ENCODE assay signal across 1 cellular context in genomic region chr19:51541458-51542357, GRCh38.
TF ChIP-seq lines count a peak whose summit lies in the region.

No MANE protein-coding gene starts in this region.

TF ChIP-seq in K562, 482 proteins besides CTCF, POLR2A, EP300 and RAD21 (continued from another document and continues in another):
- TF ChIP-seq, protein P1, sequence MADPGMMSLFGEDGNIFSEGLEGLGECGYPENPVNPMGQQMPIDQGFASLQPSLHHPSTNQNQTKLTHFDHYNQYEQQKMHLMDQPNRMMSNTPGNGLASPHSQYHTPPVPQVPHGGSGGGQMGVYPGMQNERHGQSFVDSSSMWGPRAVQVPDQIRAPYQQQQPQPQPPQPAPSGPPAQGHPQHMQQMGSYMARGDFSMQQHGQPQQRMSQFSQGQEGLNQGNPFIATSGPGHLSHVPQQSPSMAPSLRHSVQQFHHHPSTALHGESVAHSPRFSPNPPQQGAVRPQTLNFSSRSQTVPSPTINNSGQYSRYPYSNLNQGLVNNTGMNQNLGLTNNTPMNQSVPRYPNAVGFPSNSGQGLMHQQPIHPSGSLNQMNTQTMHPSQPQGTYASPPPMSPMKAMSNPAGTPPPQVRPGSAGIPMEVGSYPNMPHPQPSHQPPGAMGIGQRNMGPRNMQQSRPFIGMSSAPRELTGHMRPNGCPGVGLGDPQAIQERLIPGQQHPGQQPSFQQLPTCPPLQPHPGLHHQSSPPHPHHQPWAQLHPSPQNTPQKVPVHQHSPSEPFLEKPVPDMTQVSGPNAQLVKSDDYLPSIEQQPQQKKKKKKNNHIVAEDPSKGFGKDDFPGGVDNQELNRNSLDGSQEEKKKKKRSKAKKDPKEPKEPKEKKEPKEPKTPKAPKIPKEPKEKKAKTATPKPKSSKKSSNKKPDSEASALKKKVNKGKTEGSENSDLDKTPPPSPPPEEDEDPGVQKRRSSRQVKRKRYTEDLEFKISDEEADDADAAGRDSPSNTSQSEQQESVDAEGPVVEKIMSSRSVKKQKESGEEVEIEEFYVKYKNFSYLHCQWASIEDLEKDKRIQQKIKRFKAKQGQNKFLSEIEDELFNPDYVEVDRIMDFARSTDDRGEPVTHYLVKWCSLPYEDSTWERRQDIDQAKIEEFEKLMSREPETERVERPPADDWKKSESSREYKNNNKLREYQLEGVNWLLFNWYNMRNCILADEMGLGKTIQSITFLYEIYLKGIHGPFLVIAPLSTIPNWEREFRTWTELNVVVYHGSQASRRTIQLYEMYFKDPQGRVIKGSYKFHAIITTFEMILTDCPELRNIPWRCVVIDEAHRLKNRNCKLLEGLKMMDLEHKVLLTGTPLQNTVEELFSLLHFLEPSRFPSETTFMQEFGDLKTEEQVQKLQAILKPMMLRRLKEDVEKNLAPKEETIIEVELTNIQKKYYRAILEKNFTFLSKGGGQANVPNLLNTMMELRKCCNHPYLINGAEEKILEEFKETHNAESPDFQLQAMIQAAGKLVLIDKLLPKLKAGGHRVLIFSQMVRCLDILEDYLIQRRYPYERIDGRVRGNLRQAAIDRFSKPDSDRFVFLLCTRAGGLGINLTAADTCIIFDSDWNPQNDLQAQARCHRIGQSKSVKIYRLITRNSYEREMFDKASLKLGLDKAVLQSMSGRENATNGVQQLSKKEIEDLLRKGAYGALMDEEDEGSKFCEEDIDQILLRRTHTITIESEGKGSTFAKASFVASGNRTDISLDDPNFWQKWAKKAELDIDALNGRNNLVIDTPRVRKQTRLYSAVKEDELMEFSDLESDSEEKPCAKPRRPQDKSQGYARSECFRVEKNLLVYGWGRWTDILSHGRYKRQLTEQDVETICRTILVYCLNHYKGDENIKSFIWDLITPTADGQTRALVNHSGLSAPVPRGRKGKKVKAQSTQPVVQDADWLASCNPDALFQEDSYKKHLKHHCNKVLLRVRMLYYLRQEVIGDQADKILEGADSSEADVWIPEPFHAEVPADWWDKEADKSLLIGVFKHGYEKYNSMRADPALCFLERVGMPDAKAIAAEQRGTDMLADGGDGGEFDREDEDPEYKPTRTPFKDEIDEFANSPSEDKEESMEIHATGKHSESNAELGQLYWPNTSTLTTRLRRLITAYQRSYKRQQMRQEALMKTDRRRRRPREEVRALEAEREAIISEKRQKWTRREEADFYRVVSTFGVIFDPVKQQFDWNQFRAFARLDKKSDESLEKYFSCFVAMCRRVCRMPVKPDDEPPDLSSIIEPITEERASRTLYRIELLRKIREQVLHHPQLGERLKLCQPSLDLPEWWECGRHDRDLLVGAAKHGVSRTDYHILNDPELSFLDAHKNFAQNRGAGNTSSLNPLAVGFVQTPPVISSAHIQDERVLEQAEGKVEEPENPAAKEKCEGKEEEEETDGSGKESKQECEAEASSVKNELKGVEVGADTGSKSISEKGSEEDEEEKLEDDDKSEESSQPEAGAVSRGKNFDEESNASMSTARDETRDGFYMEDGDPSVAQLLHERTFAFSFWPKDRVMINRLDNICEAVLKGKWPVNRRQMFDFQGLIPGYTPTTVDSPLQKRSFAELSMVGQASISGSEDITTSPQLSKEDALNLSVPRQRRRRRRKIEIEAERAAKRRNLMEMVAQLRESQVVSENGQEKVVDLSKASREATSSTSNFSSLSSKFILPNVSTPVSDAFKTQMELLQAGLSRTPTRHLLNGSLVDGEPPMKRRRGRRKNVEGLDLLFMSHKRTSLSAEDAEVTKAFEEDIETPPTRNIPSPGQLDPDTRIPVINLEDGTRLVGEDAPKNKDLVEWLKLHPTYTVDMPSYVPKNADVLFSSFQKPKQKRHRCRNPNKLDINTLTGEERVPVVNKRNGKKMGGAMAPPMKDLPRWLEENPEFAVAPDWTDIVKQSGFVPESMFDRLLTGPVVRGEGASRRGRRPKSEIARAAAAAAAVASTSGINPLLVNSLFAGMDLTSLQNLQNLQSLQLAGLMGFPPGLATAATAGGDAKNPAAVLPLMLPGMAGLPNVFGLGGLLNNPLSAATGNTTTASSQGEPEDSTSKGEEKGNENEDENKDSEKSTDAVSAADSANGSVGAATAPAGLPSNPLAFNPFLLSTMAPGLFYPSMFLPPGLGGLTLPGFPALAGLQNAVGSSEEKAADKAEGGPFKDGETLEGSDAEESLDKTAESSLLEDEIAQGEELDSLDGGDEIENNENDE (IDR thresholded peaks at IDR 0.05; ENCODE audit: low read depth, low read length), result no peak
- TF ChIP-seq ZNF668 (CRISPR knock-in tag; IDR thresholded peaks at IDR 0.05) (no peak), SP2 (IDR thresholded peaks at IDR 0.05; ENCODE audit: extremely low read depth, low read depth, low read length, poor library complexity, severe bottlenecking) (no peak), ZNF253 (CRISPR knock-in tag; conservative IDR thresholded peaks at IDR 0.05) (no peak), ZNF324 (CRISPR knock-in tag; IDR thresholded peaks at IDR 0.05) (no peak), ZNF655 (CRISPR knock-in tag; IDR thresholded peaks at IDR 0.05) (0 out of 2 replicates have a peak, but pooled peaks have one; percentile 51), ZNF780A (CRISPR knock-in tag; IDR thresholded peaks at IDR 0.05) (no peak), FOXK2 (conservative IDR thresholded peaks at IDR 0.05 in 1 of 2, IDR thresholded peaks at IDR 0.05 in 1 of 2; ENCODE audit: low read depth in 2 of 2) (no peak), ATF1 (CRISPR knock-in tag; IDR thresholded peaks at IDR 0.05) (no peak), ATF1 (tag; IDR thresholded peaks at IDR 0.05) (0 out of 2 replicates have a peak, but pooled peaks have one; percentile 35), SMARCB1 (IDR thresholded peaks at IDR 0.05; ENCODE audit: insufficient read length, low read depth) (no peak), HDAC8 (tag; IDR thresholded peaks at IDR 0.05) (no peak), CREB3 (tag; conservative IDR thresholded peaks at IDR 0.05; ENCODE audit: low read depth) (no peak; the same call in 1 of the 2 replicates), MTA1 (IDR thresholded peaks at IDR 0.05; ENCODE audit: borderline replicate concordance) (no peak; the same call in 1 of the 2 replicates), SRF (CRISPR knock-in tag; IDR thresholded peaks at IDR 0.05) (peak in 1 of 2 experiments; percentile 59; a peak in 1 of 4 replicates), ZNF239 (CRISPR knock-in tag; IDR thresholded peaks at IDR 0.05) (peak; percentile 68), C11orf30 (IDR thresholded peaks at IDR 0.05; ENCODE audit: low read depth) (peak; percentile 73), NR2F6 (CRISPR knock-in tag; IDR thresholded peaks at IDR 0.05) (no peak), TEAD4 (IDR thresholded peaks at IDR 0.05; ENCODE audit: low read length) (no peak), TEAD4 (CRISPR knock-in tag; IDR thresholded peaks at IDR 0.05; ENCODE audit: borderline replicate concordance) (no peak), ZNF197 (CRISPR knock-in tag; IDR thresholded peaks at IDR 0.05; ENCODE audit: low read depth) (0 out of 2 replicates have a peak, but pooled peaks have one; percentile 28), ZNF583 (CRISPR knock-in tag; IDR thresholded peaks at IDR 0.05) (peak; percentile 19; the same call in 1 of the 2 replicates), BMI1 (IDR thresholded peaks at IDR 0.05; ENCODE audit: low read length) (no peak), ELF4 (CRISPR knock-in tag; IDR thresholded peaks at IDR 0.05) (0 out of 2 replicates have a peak, but pooled peaks have one; percentile 44), NEUROD1 (IDR thresholded peaks at IDR 0.05; ENCODE audit: borderline replicate concordance, low read depth, low read length, partially characterized antibody) (no peak), TFAP4 (CRISPR knock-in tag; IDR thresholded peaks at IDR 0.05; ENCODE audit: borderline replicate concordance) (peak; percentile 57; the same call in 1 of the 2 replicates), JUNB (CRISPR knock-in tag; conservative IDR thresholded peaks at IDR 0.05) (no peak), ESRRB (CRISPR knock-in tag; IDR thresholded peaks at IDR 0.05; ENCODE audit: borderline replicate concordance) (no peak), ZBTB1 (CRISPR knock-in tag; IDR thresholded peaks at IDR 0.05; ENCODE audit: borderline replicate concordance, low read depth) (0 out of 2 replicates have a peak, but pooled peaks have one; percentile 2), SAFB2 (IDR thresholded peaks at IDR 0.05; ENCODE audit: borderline replicate concordance, low read depth, low read length, severe bottlenecking) (no peak), NCOA6 (IDR thresholded peaks at IDR 0.05) (no peak), ZNF12 (CRISPR knock-in tag; IDR thresholded peaks at IDR 0.05) (no peak), ZFP36 (IDR thresholded peaks at IDR 0.05; ENCODE audit: low read depth, low read length, partially characterized antibody) (no peak), EP400 (IDR thresholded peaks at IDR 0.05) (0 out of 2 replicates have a peak, but pooled peaks have one; percentile 14), ZNF717 (CRISPR knock-in tag; IDR thresholded peaks at IDR 0.05) (no peak), ETV1 (tag; conservative IDR thresholded peaks at IDR 0.05; ENCODE audit: low read depth) (no peak)
- TF ChIP-seq, protein P2, sequence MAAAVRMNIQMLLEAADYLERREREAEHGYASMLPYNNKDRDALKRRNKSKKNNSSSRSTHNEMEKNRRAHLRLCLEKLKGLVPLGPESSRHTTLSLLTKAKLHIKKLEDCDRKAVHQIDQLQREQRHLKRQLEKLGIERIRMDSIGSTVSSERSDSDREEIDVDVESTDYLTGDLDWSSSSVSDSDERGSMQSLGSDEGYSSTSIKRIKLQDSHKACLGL (CRISPR knock-in tag; IDR thresholded peaks at IDR 0.05; ENCODE audit: borderline replicate concordance, poor library complexity, severe bottlenecking), result no peak
- TF ChIP-seq, protein P3, sequence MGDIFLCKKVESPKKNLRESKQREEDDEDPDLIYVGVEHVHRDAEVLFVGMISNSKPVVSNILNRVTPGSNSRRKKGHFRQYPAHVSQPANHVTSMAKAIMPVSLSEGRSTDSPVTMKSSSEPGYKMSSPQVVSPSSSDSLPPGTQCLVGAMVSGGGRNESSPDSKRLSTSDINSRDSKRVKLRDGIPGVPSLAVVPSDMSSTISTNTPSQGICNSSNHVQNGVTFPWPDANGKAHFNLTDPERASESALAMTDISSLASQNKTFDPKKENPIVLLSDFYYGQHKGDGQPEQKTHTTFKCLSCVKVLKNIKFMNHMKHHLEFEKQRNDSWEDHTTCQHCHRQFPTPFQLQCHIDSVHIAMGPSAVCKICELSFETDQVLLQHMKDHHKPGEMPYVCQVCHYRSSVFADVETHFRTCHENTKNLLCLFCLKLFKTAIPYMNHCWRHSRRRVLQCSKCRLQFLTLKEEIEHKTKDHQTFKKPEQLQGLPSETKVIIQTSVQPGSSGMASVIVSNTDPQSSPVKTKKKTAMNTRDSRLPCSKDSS (IDR thresholded peaks at IDR 0.05; ENCODE audit: low read depth, partially characterized antibody), result no peak
- TF ChIP-seq, protein P4, sequence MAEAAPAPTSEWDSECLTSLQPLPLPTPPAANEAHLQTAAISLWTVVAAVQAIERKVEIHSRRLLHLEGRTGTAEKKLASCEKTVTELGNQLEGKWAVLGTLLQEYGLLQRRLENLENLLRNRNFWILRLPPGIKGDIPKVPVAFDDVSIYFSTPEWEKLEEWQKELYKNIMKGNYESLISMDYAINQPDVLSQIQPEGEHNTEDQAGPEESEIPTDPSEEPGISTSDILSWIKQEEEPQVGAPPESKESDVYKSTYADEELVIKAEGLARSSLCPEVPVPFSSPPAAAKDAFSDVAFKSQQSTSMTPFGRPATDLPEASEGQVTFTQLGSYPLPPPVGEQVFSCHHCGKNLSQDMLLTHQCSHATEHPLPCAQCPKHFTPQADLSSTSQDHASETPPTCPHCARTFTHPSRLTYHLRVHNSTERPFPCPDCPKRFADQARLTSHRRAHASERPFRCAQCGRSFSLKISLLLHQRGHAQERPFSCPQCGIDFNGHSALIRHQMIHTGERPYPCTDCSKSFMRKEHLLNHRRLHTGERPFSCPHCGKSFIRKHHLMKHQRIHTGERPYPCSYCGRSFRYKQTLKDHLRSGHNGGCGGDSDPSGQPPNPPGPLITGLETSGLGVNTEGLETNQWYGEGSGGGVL (CRISPR knock-in tag; IDR thresholded peaks at IDR 0.05), result no peak
- TF ChIP-seq, protein P5, sequence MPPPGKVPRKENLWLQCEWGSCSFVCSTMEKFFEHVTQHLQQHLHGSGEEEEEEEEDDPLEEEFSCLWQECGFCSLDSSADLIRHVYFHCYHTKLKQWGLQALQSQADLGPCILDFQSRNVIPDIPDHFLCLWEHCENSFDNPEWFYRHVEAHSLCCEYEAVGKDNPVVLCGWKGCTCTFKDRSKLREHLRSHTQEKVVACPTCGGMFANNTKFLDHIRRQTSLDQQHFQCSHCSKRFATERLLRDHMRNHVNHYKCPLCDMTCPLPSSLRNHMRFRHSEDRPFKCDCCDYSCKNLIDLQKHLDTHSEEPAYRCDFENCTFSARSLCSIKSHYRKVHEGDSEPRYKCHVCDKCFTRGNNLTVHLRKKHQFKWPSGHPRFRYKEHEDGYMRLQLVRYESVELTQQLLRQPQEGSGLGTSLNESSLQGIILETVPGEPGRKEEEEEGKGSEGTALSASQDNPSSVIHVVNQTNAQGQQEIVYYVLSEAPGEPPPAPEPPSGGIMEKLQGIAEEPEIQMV (tag; conservative IDR thresholded peaks at IDR 0.05; ENCODE audit: low read depth), result 0 out of 2 replicates have a peak, but pooled peaks have one; percentile 33
- TF ChIP-seq, protein P6, sequence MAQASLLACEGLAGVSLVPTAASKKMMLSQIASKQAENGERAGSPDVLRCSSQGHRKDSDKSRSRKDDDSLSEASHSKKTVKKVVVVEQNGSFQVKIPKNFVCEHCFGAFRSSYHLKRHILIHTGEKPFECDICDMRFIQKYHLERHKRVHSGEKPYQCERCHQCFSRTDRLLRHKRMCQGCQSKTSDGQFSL (CRISPR knock-in tag; IDR thresholded peaks at IDR 0.05), result no peak
- TF ChIP-seq, protein P6 (tag; IDR thresholded peaks at IDR 0.05), result 0 out of 4 replicates have a peak, but pooled peaks of 1 of the 2 experiments have one; percentile 57
